In the genomic region with DNA sequence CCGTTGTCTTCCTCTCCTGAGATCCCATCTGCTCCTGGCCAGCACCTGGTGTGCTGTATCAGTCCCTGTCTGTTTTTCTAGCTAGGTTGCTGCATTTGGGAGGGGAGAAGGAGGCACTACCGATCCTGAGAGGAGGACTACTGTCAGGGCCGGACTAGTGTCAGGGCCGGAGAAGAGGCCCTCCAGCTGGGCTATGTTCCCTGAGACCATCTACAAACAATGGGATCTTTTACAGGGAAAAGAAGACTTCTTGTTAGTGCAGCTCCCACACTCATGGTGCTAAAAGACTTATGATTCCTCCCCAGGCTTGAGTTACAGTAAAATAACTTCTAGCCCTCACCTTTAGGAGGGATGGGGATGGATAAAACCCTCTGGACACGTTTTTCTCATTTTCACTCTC, we compare ENCODE assay signal across 20 cellular contexts.
"Had no signal": no experiment of that assay in that cellular context is flagged by ENCODE, and none has a peak within 500 bp of the region (broad histone marks: within the 10 kb centered on the region; RNA-seq: fewer than 3 reads in every experiment).

No MANE protein-coding gene starts in this region.

- H3K27me3 Mint-ChIP-seq: stimulated activated naive CD8-positive, alpha-beta T cell treated with anti-CD3 and anti-CD28 coated beads, Interleukin-15, Interleukin-2, amounts not matched to agents 100 ng/mL and 50 ng/mL, for 24 hours had no signal

- DNase-seq: activated gamma-delta T cell treated with Interleukin-2 at 50 U/mL for 16 hours; activated T-cell treated with anti-CD3 and anti-CD28 coated beads, Interleukin-2, amount 50 U/mL, for 1 hour; cerebellar nuclear complex; effector CD4-positive, alpha-beta T cell; erythroblast; foreskin fibroblast; glutamatergic neuron; naive thymus-derived CD8-positive, alpha-beta T cell; pancreas; right cardiac atrium; stimulated activated CD4-positive, alpha-beta T cell treated with anti-CD3 and anti-CD28 coated beads, Interleukin-12 subunit alpha, Interleukin-12 subunit beta, amount 100 ng/mL, for 4 hours; stimulated activated CD4-positive, alpha-beta T cell treated with anti-CD3 and anti-CD28 coated beads, Interleukin-4, amount 100 ng/mL, for 4 hours; T1000 had no signal

- ATAC-seq: activated naive CD4-positive, alpha-beta T cell treated with anti-CD3 and anti-CD28 coated beads, Interleukin-2, amount 50 U/mL, for 72 hours; naive thymus-derived CD8-positive, alpha-beta T cell; pancreas; right cardiac atrium; WTC11 had no signal

- H3K4me3 Mint-ChIP-seq: memory B cell; naive thymus-derived CD8-positive, alpha-beta T cell; stimulated activated naive CD8-positive, alpha-beta T cell treated with anti-CD3 and anti-CD28 coated beads, Interleukin-15, Interleukin-2, amounts not matched to agents 100 ng/mL and 50 ng/mL, for 24 hours; type B pancreatic cell; WTC11 had no signal

- H3K9me3 Mint-ChIP-seq: activated naive CD4-positive, alpha-beta T cell treated with anti-CD3 and anti-CD28 coated beads, Interleukin-2, amount 50 U/mL, for 72 hours; memory B cell; naive thymus-derived CD8-positive, alpha-beta T cell; stimulated activated naive CD8-positive, alpha-beta T cell treated with anti-CD3 and anti-CD28 coated beads, Interleukin-15, Interleukin-2, amounts not matched to agents 100 ng/mL and 50 ng/mL, for 24 hours; type B pancreatic cell; WTC11 had no signal

- H3K27ac ChIP-seq: hepatocyte, neutrophil, pancreas had no signal

- H3K36me3 Mint-ChIP-seq: activated naive CD4-positive, alpha-beta T cell treated with anti-CD3 and anti-CD28 coated beads, Interleukin-2, amount 50 U/mL, for 72 hours; memory B cell; naive thymus-derived CD8-positive, alpha-beta T cell; type B pancreatic cell; WTC11 had no signal

- H3K27ac Mint-ChIP-seq: activated naive CD4-positive, alpha-beta T cell treated with anti-CD3 and anti-CD28 coated beads, Interleukin-2, amount 50 U/mL, for 72 hours; memory B cell; naive thymus-derived CD8-positive, alpha-beta T cell; stimulated activated naive CD8-positive, alpha-beta T cell treated with anti-CD3 and anti-CD28 coated beads, Interleukin-15, Interleukin-2, amounts not matched to agents 100 ng/mL and 50 ng/mL, for 24 hours; type B pancreatic cell; WTC11 had no signal
